Comparison of ENCODE assay signal across 19 cellular contexts in the genomic region with DNA sequence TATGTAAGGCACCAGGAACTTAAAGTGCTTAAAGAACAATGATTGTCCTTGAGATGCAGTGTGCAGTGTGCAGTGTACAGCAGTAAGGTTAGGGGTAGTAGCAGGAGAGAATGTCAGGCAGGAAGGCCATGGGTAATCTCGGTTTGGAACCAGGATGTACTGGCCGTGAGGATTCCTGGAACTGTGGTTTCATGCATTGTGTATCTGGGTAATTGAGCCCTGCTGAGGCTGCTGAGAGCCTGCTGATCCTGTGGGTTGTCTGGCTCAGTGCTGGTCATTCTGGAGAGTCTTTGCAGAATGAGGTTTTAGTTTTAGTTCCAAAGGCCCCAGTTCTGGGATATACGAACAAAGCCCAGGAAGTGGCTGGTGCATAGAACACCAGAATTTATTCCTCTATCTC.
DNase-seq lines count a peak whose midpoint lies in the region; ATAC-seq and TF ChIP-seq lines count a peak whose summit lies in the region.
"Had no signal": no experiment of that assay in that cellular context is flagged by ENCODE, and none has a peak within 500 bp of the region (broad histone marks: within the 10 kb centered on the region; RNA-seq: fewer than 3 reads in every experiment).

No MANE protein-coding gene starts in this region.

- H3K36me3 Mint-ChIP-seq in WTC11 = peaks cover 17% of the 10 kb centered on the region
- H3K36me3 Mint-ChIP-seq in activated CD4-positive, alpha-beta T cell treated with anti-CD3 and anti-CD28 coated beads for 36 hours (ENCODE audit: low read depth) = peaks cover 79% of the 10 kb centered on the region

- H3K4me1 Mint-ChIP-seq in WTC11 = peaks cover 9% of the 10 kb centered on the region; the same call in 1 of the 2 replicates
- no peaks in the 10 kb centered on the region for H3K4me1 Mint-ChIP-seq in activated CD4-positive, alpha-beta T cell treated with anti-CD3 and anti-CD28 coated beads for 36 hours

- peak overlapping the region; percentile 53; the same call in 1 of the 2 replicates for H3K27ac Mint-ChIP-seq in WTC11
- no peak overlapping the region for H3K27ac Mint-ChIP-seq in activated CD4-positive, alpha-beta T cell treated with anti-CD3 and anti-CD28 coated beads for 36 hours
- H3K27ac Mint-ChIP-seq: CD4-positive, CD25-positive, alpha-beta regulatory T cell; T-helper 1 cell treated with Interleukin-12 subunit alpha and Interleukin-12 subunit beta and Interleukin-4 antibody, amounts not matched to agents 30 μg/mL and 1 μg/mL, for 36 hours had no signal

- DNase-seq in NCI-H748 (lab: John Stamatoyannopoulos, UW; ENCODE audit: unreplicated experiment) (peak; percentile 37), NCI-H748 treated with DMSO at 0.1 percent for 48 hours (lab: John Stamatoyannopoulos, UW) (no peak), NCI-H345 (lab: John Stamatoyannopoulos, UW) (peak; percentile 54), WTC11 (ENCODE audit: low spot score) (no peak), inferior parietal cortex (ENCODE audit: extremely low spot score) (no peak), SW 1271 (lab: John Stamatoyannopoulos, UW) (no peak)
- no peak for DNase-seq in activated CD4-positive, alpha-beta T cell treated with anti-CD3 and anti-CD28 coated beads for 36 hours
- DNase-seq: CD4-positive, CD25-positive, alpha-beta regulatory T cell; DMS79; GF-D8; H7; NCI-H1048; NCI-H1436 treated with DMSO at 0.1 percent for 48 hours; NCI-H2171 treated with DMSO at 0.1 percent for 48 hours; NCI-H446; NCI-H524 treated with DMSO at 0.1 percent for 48 hours; Right ventricle myocardium superior; RPMI8226 had no signal

- intact Hi-C loops in activated CD4-positive, alpha-beta T cell treated with anti-CD3 and anti-CD28 coated beads for 36 hours (cut with DNase I, micrococcal nuclease) = no loop called here

- ATAC-seq in WTC11 = no peak
- ATAC-seq in activated CD4-positive, alpha-beta T cell treated with anti-CD3 and anti-CD28 coated beads for 36 hours = no peak

- H3K27me3 Mint-ChIP-seq in WTC11 (ENCODE audit: low read depth) = peaks cover 4% of the 10 kb centered on the region; the same call in 1 of the 2 replicates
- no peaks in the 10 kb centered on the region for H3K27me3 Mint-ChIP-seq in activated CD4-positive, alpha-beta T cell treated with anti-CD3 and anti-CD28 coated beads for 36 hours
- H3K27me3 Mint-ChIP-seq: CD4-positive, CD25-positive, alpha-beta regulatory T cell had no signal

- POLR2A ChIA-PET in WTC11 (lab: Charles Lee) = no interaction called here
- POLR2A ChIA-PET in activated CD4-positive, alpha-beta T cell treated with anti-CD3 and anti-CD28 coated beads for 36 hours (lab: Charles Lee) = no interaction called here

- H3K4me3 Mint-ChIP-seq in WTC11 = no peak overlapping the region
- H3K4me3 Mint-ChIP-seq in activated CD4-positive, alpha-beta T cell treated with anti-CD3 and anti-CD28 coated beads for 36 hours = no peak overlapping the region
- H3K4me3 Mint-ChIP-seq: CD4-positive, CD25-positive, alpha-beta regulatory T cell; T-helper 1 cell treated with Interleukin-12 subunit alpha and Interleukin-12 subunit beta and Interleukin-4 antibody, amounts not matched to agents 30 μg/mL and 1 μg/mL, for 36 hours had no signal

- CTCF ChIA-PET in WTC11 (lab: Charles Lee) = no interaction called here
- CTCF ChIA-PET in activated CD4-positive, alpha-beta T cell treated with anti-CD3 and anti-CD28 coated beads for 36 hours (lab: Charles Lee) = no interaction called here

- TF ChIP-seq CTCF in WTC11 (IDR thresholded peaks at IDR 0.05) = no peak

- H3K9me3 Mint-ChIP-seq in WTC11 = peaks cover 30% of the 10 kb centered on the region
- H3K9me3 Mint-ChIP-seq in activated CD4-positive, alpha-beta T cell treated with anti-CD3 and anti-CD28 coated beads for 36 hours (ENCODE audit: low read depth) = peaks cover 46% of the 10 kb centered on the region

TF ChIP-seq in WTC11, 78 proteins besides CTCF, POLR2A, EP300 and RAD21:
- TF ChIP-seq KAT7 (CRISPR knock-in tag; IDR thresholded peaks at IDR 0.05; ENCODE audit: borderline replicate concordance) (no peak), PRRX2 (CRISPR knock-in tag; IDR thresholded peaks at IDR 0.05) (no peak), CREM (CRISPR knock-in tag; IDR thresholded peaks at IDR 0.05) (no peak), NR2C2 (CRISPR knock-in tag; IDR thresholded peaks at IDR 0.05) (no peak), GRHL2 (CRISPR knock-in tag; IDR thresholded peaks at IDR 0.05; ENCODE audit: insufficient replicate concordance, severe bottlenecking) (no peak), GABPB1 (CRISPR knock-in tag; IDR thresholded peaks at IDR 0.05) (no peak)
- TF ChIP-seq, protein P1, sequence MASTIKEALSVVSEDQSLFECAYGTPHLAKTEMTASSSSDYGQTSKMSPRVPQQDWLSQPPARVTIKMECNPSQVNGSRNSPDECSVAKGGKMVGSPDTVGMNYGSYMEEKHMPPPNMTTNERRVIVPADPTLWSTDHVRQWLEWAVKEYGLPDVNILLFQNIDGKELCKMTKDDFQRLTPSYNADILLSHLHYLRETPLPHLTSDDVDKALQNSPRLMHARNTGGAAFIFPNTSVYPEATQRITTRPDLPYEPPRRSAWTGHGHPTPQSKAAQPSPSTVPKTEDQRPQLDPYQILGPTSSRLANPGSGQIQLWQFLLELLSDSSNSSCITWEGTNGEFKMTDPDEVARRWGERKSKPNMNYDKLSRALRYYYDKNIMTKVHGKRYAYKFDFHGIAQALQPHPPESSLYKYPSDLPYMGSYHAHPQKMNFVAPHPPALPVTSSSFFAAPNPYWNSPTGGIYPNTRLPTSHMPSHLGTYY (CRISPR knock-in tag; IDR thresholded peaks at IDR 0.05) = no peak
- TF ChIP-seq, protein P2, sequence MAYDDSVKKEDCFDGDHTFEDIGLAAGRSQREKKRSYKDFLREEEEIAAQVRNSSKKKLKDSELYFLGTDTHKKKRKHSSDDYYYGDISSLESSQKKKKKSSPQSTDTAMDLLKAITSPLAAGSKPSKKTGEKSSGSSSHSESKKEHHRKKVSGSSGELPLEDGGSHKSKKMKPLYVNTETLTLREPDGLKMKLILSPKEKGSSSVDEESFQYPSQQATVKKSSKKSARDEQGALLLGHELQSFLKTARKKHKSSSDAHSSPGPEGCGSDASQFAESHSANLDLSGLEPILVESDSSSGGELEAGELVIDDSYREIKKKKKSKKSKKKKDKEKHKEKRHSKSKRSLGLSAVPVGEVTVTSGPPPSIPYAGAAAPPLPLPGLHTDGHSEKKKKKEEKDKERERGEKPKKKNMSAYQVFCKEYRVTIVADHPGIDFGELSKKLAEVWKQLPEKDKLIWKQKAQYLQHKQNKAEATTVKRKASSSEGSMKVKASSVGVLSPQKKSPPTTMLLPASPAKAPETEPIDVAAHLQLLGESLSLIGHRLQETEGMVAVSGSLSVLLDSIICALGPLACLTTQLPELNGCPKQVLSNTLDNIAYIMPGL (CRISPR knock-in tag; IDR thresholded peaks at IDR 0.05) = no peak
- TF ChIP-seq, protein P3, sequence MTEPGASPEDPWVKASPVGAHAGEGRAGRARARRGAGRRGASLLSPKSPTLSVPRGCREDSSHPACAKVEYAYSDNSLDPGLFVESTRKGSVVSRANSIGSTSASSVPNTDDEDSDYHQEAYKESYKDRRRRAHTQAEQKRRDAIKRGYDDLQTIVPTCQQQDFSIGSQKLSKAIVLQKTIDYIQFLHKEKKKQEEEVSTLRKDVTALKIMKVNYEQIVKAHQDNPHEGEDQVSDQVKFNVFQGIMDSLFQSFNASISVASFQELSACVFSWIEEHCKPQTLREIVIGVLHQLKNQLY (CRISPR knock-in tag; IDR thresholded peaks at IDR 0.05) = no peak

Comparison
In these comparisons a context has a peak if more than half of its experiments do, and no peak if none do; other contexts are left out.
1. DNase-seq: peak in NCI-H748 (single experiment) and NCI-H345 (single experiment); none in NCI-H748 treated with DMSO at 0.1 percent for 48 hours (single experiment), WTC11 (single experiment), inferior parietal cortex (single experiment), SW 1271 (0 of 2) and activated CD4-positive, alpha-beta T cell treated with anti-CD3 and anti-CD28 coated beads for 36 hours (single experiment).